12 cellular contexts compared by ENCODE assay signal in genomic region chr19:18839465-18840287, GRCh38. TPM values are rescaled to one million over a fixed set of nuclear protein-coding genes. Genes with fewer than 3 reads are reported as not detected.
A peak's percentile ranks its signal among the peaks of the same experiment; 100 is the strongest.
DNase-seq lines count a peak whose midpoint lies in the region; ATAC-seq and TF ChIP-seq lines count a peak whose summit lies in the region.
"Had no signal": no experiment of that assay in that cellular context is flagged by ENCODE, and none has a peak within 500 bp of the region (broad histone marks: within the 10 kb centered on the region; RNA-seq: fewer than 3 reads in every experiment).

No MANE protein-coding gene starts in this region.

- H3K27me3 ChIP-seq in iPS-15b (ENCODE audit: control insufficient read depth, insufficient read depth, low read length): no peaks in the 10 kb centered on the region
- no peaks in the 10 kb centered on the region for H3K27me3 ChIP-seq in SK-N-SH (ENCODE audit: insufficient read depth)

- H4K20me1 ChIP-seq in SK-N-SH (ENCODE audit: insufficient read depth): peaks cover 100% of the 10 kb centered on the region

- TF ChIP-seq RAD21 in SK-N-SH (IDR thresholded peaks at IDR 0.05; ENCODE audit: low read length): no peak

- no peak for TF ChIP-seq EP300 in SK-N-SH (IDR thresholded peaks at IDR 0.05; ENCODE audit: borderline replicate concordance in 1 of 2, low read depth in 1 of 2, low read length in 1 of 2)

- no peak overlapping the region for H2AFZ ChIP-seq in SK-N-SH (ENCODE audit: low read depth)

- no peaks in the 10 kb centered on the region for H3K9me2 ChIP-seq in SK-N-SH

- H3K4me1 ChIP-seq in iPS-15b (ENCODE audit: control insufficient read depth, insufficient read depth, low read length): peaks cover 3% of the 10 kb centered on the region
- peaks cover 3 to 23% of the 10 kb centered on the region in 2 experiments; a peak in 2 of 4 replicates for H3K4me1 ChIP-seq in SK-N-SH (ENCODE audit: control insufficient read depth in 1 of 2, insufficient read depth in 2 of 2, low read depth in 1 of 2, low read length in 1 of 2)
- H3K4me1 ChIP-seq: A549 had no signal

- no peak for TF ChIP-seq CTCF in WTC11 (IDR thresholded peaks at IDR 0.05)
- no peak for TF ChIP-seq CTCF in SK-N-SH (IDR thresholded peaks at IDR 0.05)

- H3K36me3 ChIP-seq in iPS-15b (ENCODE audit: control insufficient read depth, insufficient read depth, low read length): peaks cover 3% of the 10 kb centered on the region
- H3K36me3 ChIP-seq in SK-N-SH (replicated peaks in 1 of 2; ENCODE audit: control insufficient read depth in 1 of 2, insufficient read depth in 2 of 2, low read length in 1 of 2): peaks cover 5 to 6% of the 10 kb centered on the region in 2 experiments

- H3K27ac ChIP-seq in SK-N-SH (ENCODE audit: low read depth in 2 of 2, low read length in 1 of 2): no peak overlapping the region; a peak in 1 of 4 replicates
- H3K27ac ChIP-seq: A549 had no signal

- H3K9me3 ChIP-seq in iPS-15b (ENCODE audit: control insufficient read depth, insufficient read depth, low read length): no peaks in the 10 kb centered on the region
- no peaks in the 10 kb centered on the region for H3K9me3 ChIP-seq in SK-N-SH
- H3K9me3 ChIP-seq: A549 had no signal

- no peak for DNase-seq in activated CD4-positive, alpha-beta T cell treated with anti-CD3 and anti-CD28 coated beads, Interleukin-2, amount 10 ng/mL, durations not matched to agents 24 days and 14 days
- DNase-seq in activated CD4-positive, alpha-beta T cell treated with anti-CD3 and anti-CD28 coated beads, Interleukin-2, amount 50 U/mL, for 4 hours: no peak
- DNase-seq in WTC11 (ENCODE audit: low spot score): no peak
- no peak for DNase-seq in stimulated activated effector memory CD8-positive, alpha-beta T cell treated with anti-CD3 and anti-CD28 coated beads, Interleukin-12 subunit alpha, Interleukin-12 subunit beta, amount 100 ng/mL, for 72 hours (ENCODE audit: low spot score in 2 of 2)
- no peak for DNase-seq in GM03348 (ENCODE audit: low spot score)
- DNase-seq in SKM-1 (lab: John Stamatoyannopoulos, UW; ENCODE audit: unreplicated experiment): no peak
- DNase-seq in SK-N-SH: no peak
- DNase-seq: activated naive CD8-positive, alpha-beta T cell treated with anti-CD3 and anti-CD28 coated beads, Interleukin-2, amount 10 ng/mL, durations not matched to agents 7 days and 5 days; erythroblast; NCI-H187 treated with DMSO at 0.1 percent for 48 hours had no signal

- peaks cover 61% of the 10 kb centered on the region for H3K4me1 Mint-ChIP-seq in activated CD4-positive, alpha-beta T cell treated with anti-CD3 and anti-CD28 coated beads, Interleukin-2, amount 10 ng/mL, durations not matched to agents 24 days and 14 days
- peaks cover 35% of the 10 kb centered on the region for H3K4me1 Mint-ChIP-seq in WTC11
- H3K4me1 Mint-ChIP-seq in stimulated activated effector memory CD8-positive, alpha-beta T cell treated with anti-CD3 and anti-CD28 coated beads, Interleukin-12 subunit alpha, Interleukin-12 subunit beta, amount 100 ng/mL, for 72 hours: peaks cover 96% of the 10 kb centered on the region

- no peaks in the 10 kb centered on the region for H3K27me3 Mint-ChIP-seq in activated CD4-positive, alpha-beta T cell treated with anti-CD3 and anti-CD28 coated beads, Interleukin-2, amount 10 ng/mL, durations not matched to agents 24 days and 14 days
- H3K27me3 Mint-ChIP-seq in WTC11 (ENCODE audit: low read depth): no peaks in the 10 kb centered on the region
- H3K27me3 Mint-ChIP-seq: activated naive CD8-positive, alpha-beta T cell treated with anti-CD3 and anti-CD28 coated beads, Interleukin-2, amount 10 ng/mL, durations not matched to agents 7 days and 5 days had no signal

- CTCF ChIA-PET in WTC11 (lab: Charles Lee) (interaction anchor here (1.3 to 2.3 kb wide), 6 partner anchors 7 to 246 kb away, joined by 4 to 20 read pairs (median 8); partner anchors contain the start of gene UPF1), SK-N-SH (lab: Yijun Ruan, JAX) (interaction anchor here (0.6 to 12.6 kb wide), 5 partner anchors 8 to 459 kb away, joined by 3 to 234 read pairs (median 17); partner anchors contain the start of genes REX1BD and UPF1)

- H3K9ac ChIP-seq in iPS-15b (ENCODE audit: low read depth, low read length) (peak overlapping the region; percentile 43), SK-N-SH (no peak overlapping the region)

- intact Hi-C loops in activated CD4-positive, alpha-beta T cell treated with anti-CD3 and anti-CD28 coated beads, Interleukin-2, amount 10 ng/mL, durations not matched to agents 24 days and 14 days (cut with micrococcal nuclease): loop anchor here (10.0 kb wide), 2 partner anchors 45 to 375 kb away; partner anchors contain the start of gene COMP

- peak; percentile 46 for ATAC-seq in WTC11
- ATAC-seq in stimulated activated effector memory CD8-positive, alpha-beta T cell treated with anti-CD3 and anti-CD28 coated beads, Interleukin-12 subunit alpha, Interleukin-12 subunit beta, amount 100 ng/mL, for 72 hours: no peak
- ATAC-seq: A549 had no signal

- H3K4me3 Mint-ChIP-seq in activated CD4-positive, alpha-beta T cell treated with anti-CD3 and anti-CD28 coated beads, Interleukin-2, amount 10 ng/mL, durations not matched to agents 24 days and 14 days: no peak overlapping the region
- 0 out of 2 replicates have a peak overlapping the region, but pooled peaks have one; percentile 8 for H3K4me3 Mint-ChIP-seq in WTC11
- H3K4me3 Mint-ChIP-seq in stimulated activated effector memory CD8-positive, alpha-beta T cell treated with anti-CD3 and anti-CD28 coated beads, Interleukin-12 subunit alpha, Interleukin-12 subunit beta, amount 100 ng/mL, for 72 hours: peak overlapping the region; percentile 47
- H3K4me3 Mint-ChIP-seq: activated naive CD8-positive, alpha-beta T cell treated with anti-CD3 and anti-CD28 coated beads, Interleukin-2, amount 10 ng/mL, durations not matched to agents 7 days and 5 days had no signal

- H3K27ac Mint-ChIP-seq in activated CD4-positive, alpha-beta T cell treated with anti-CD3 and anti-CD28 coated beads, Interleukin-2, amount 10 ng/mL, durations not matched to agents 24 days and 14 days: peak overlapping the region; percentile 45
- peak overlapping the region; percentile 79 for H3K27ac Mint-ChIP-seq in WTC11
- peak overlapping the region; percentile 79 for H3K27ac Mint-ChIP-seq in stimulated activated effector memory CD8-positive, alpha-beta T cell treated with anti-CD3 and anti-CD28 coated beads, Interleukin-12 subunit alpha, Interleukin-12 subunit beta, amount 100 ng/mL, for 72 hours

- H3F3A ChIP-seq in SK-N-SH (replicated peaks; ENCODE audit: insufficient read depth): peaks cover 8% of the 10 kb centered on the region

- peaks cover 34% of the 10 kb centered on the region for H3K36me3 Mint-ChIP-seq in activated CD4-positive, alpha-beta T cell treated with anti-CD3 and anti-CD28 coated beads, Interleukin-2, amount 10 ng/mL, durations not matched to agents 24 days and 14 days (ENCODE audit: low read depth)
- peaks cover 22% of the 10 kb centered on the region for H3K36me3 Mint-ChIP-seq in WTC11
- peaks cover 72% of the 10 kb centered on the region for H3K36me3 Mint-ChIP-seq in stimulated activated effector memory CD8-positive, alpha-beta T cell treated with anti-CD3 and anti-CD28 coated beads, Interleukin-12 subunit alpha, Interleukin-12 subunit beta, amount 100 ng/mL, for 72 hours

- H3K79me2 ChIP-seq in SK-N-SH (ENCODE audit: insufficient read depth): peaks cover 100% of the 10 kb centered on the region

- 93% methylated on average over 15 of the region's 15 CpGs for WGBS in SK-N-SH (ENCODE audit: low lambda C conversion rate)

- H3K4me2 ChIP-seq in SK-N-SH: no peak overlapping the region
- H3K4me2 ChIP-seq: A549 had no signal

- H3K9me3 Mint-ChIP-seq in activated CD4-positive, alpha-beta T cell treated with anti-CD3 and anti-CD28 coated beads, Interleukin-2, amount 10 ng/mL, durations not matched to agents 24 days and 14 days: no peaks in the 10 kb centered on the region
- H3K9me3 Mint-ChIP-seq in WTC11: no peaks in the 10 kb centered on the region
- H3K9me3 Mint-ChIP-seq in stimulated activated effector memory CD8-positive, alpha-beta T cell treated with anti-CD3 and anti-CD28 coated beads, Interleukin-12 subunit alpha, Interleukin-12 subunit beta, amount 100 ng/mL, for 72 hours: no peaks in the 10 kb centered on the region
- H3K9me3 Mint-ChIP-seq: activated naive CD8-positive, alpha-beta T cell treated with anti-CD3 and anti-CD28 coated beads, Interleukin-2, amount 10 ng/mL, durations not matched to agents 7 days and 5 days had no signal

- no peak overlapping the region for H3K4me3 ChIP-seq in iPS-15b (ENCODE audit: low read depth, low read length)
- no peak overlapping the region for H3K4me3 ChIP-seq in SK-N-SH (ENCODE audit: low read depth in 2 of 2, low read length in 1 of 2)
- H3K4me3 ChIP-seq: A549 had no signal

- POLR2A ChIA-PET in WTC11 (lab: Charles Lee): no interaction called here
- POLR2A ChIA-PET in SK-N-SH (lab: Yijun Ruan, JAX): interaction anchor here (1.6 kb wide), 1 partner anchor 8 kb away, joined by 4 read pairs; the partner anchor contains the start of gene UPF1

TF ChIP-seq in SK-N-SH, 30 proteins besides CTCF, POLR2A, EP300 and RAD21 (continues in another document):
- TF ChIP-seq RCOR1 (IDR thresholded peaks at IDR 0.05; ENCODE audit: low read length): no peak

RNA-seq across cellular contexts. Expression of gene UPF1, which starts 7.9 kb away (rescaled TPM):
- total RNA-seq in activated CD4-positive, alpha-beta T cell treated with anti-CD3 and anti-CD28 coated beads, Interleukin-2, amount 10 ng/mL, durations not matched to agents 24 days and 14 days: 97.6 and 110 TPM in 2 replicates
- total RNA-seq in WTC11 (2021): 77.3 to 82.5 TPM (median 81.9 TPM) in 3 replicates
- polyA plus RNA-seq in SK-N-SH (2012; rRNA removed): 20.3 and 33.3 TPM in 2 replicates
- 15.1 and 18.6 TPM in 2 replicates for polyA plus RNA-seq in SK-N-SH (2012; cell fraction: cytosol; rRNA removed)
- polyA plus RNA-seq in SK-N-SH (2012; cell fraction: nucleus; rRNA removed): 79.6 and 83.0 TPM in 2 replicates

RNA-seq across cellular contexts. Expression of gene COMP, which starts 48.6 kb away (rescaled TPM):
- not detected in 2 replicates for total RNA-seq in activated CD4-positive, alpha-beta T cell treated with anti-CD3 and anti-CD28 coated beads, Interleukin-2, amount 10 ng/mL, durations not matched to agents 24 days and 14 days
- total RNA-seq in WTC11 (2021): 0.13 to 0.18 TPM (median 0.16 TPM) in 3 replicates
- 0.26 and 0.42 TPM in 2 replicates for polyA plus RNA-seq in SK-N-SH (2012; rRNA removed)
- 0.15 and 0.17 TPM in 2 replicates for polyA plus RNA-seq in SK-N-SH (2012; cell fraction: cytosol; rRNA removed)
- polyA plus RNA-seq in SK-N-SH (2012; cell fraction: nucleus; rRNA removed): 0.35 and 1.6 TPM in 2 replicates
- total RNA-seq: activated naive CD8-positive, alpha-beta T cell treated with anti-CD3 and anti-CD28 coated beads, Interleukin-2, amount 10 ng/mL, durations not matched to agents 7 days and 5 days had no signal
- polyA plus RNA-seq: A549 had no signal

RNA-seq across cellular contexts. Expression of gene CERS1, which starts 56.3 kb away (rescaled TPM):
- total RNA-seq in activated CD4-positive, alpha-beta T cell treated with anti-CD3 and anti-CD28 coated beads, Interleukin-2, amount 10 ng/mL, durations not matched to agents 24 days and 14 days: 0.14 and 0.23 TPM in 2 replicates
- 14.7 to 24.5 TPM (median 22.6 TPM) in 3 replicates for total RNA-seq in WTC11 (2021)
- polyA plus RNA-seq in SK-N-SH (2012; rRNA removed): 5.4 and 7.3 TPM in 2 replicates
- polyA plus RNA-seq in SK-N-SH (2012; cell fraction: cytosol; rRNA removed): 3.7 and 5.1 TPM in 2 replicates
- polyA plus RNA-seq in SK-N-SH (2012; cell fraction: nucleus; rRNA removed): 6.2 and 6.4 TPM in 2 replicates
- total RNA-seq: activated naive CD8-positive, alpha-beta T cell treated with anti-CD3 and anti-CD28 coated beads, Interleukin-2, amount 10 ng/mL, durations not matched to agents 7 days and 5 days had no signal

Comparison
In these comparisons a context has a peak if more than half of its experiments do, and no peak if none do; other contexts are left out.
1. RNA of gene CERS1, which starts 56.3 kb away (total RNA-seq): 14.7 to 24.5 TPM in WTC11; 0.14 to 0.23 TPM in activated CD4-positive, alpha-beta T cell treated with anti-CD3 and anti-CD28 coated beads, Interleukin-2, amount 10 ng/mL, durations not matched to agents 24 days and 14 days; every median in the first group is over 10 times any median in the second.
2. Peak in every context shown above with its lines, with median percentiles within 50 percentile points of each other: H3K27ac Mint-ChIP-seq.